Comparison of ENCODE assay signal across 8 cellular contexts in the genomic region with DNA sequence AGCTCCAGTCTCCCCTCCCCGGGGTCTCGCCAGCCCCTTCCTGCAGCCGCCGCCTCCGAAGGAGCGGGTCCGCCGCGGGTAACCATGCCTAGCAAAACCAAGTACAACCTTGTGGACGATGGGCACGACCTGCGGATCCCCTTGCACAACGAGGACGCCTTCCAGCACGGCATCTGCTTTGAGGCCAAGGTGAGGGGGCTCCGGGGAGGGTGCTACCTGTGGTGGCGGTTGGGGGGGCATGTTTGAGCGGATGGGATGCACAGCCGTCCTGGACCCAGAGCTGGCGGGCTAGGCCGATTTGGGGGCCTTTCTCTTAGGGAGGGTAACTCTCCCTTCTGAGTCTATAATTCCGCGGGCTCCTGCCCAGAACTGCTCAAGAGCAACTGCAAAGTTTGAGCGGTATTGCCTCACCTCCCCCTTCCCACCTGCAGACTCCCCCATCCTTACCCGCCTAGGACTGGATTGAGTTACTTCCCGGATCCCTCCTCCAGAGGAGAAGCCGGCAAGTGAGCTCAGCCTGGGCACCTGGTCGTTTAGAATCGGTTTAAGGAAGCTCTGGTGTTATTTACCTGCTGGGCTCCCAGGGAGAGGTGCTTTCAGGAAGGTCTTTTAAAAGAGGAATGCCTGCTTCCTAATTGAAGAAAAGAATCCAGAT. TPM values are rescaled to one million over a fixed set of nuclear protein-coding genes. Genes with fewer than 3 reads are reported as not detected.
DNase-seq lines count a peak whose midpoint lies in the region; ATAC-seq, FAIRE-seq and TF ChIP-seq lines count a peak whose summit lies in the region.

No MANE protein-coding gene starts in this region.

- H3K4me3 ChIP-seq in MG63 (peak overlapping the region; percentile 47; the same call in 1 of the 2 replicates), kidney (ENCODE audit: low read length in 2 of 2) (peak overlapping the region; percentile 76 to 80)

- H3K36me3 Mint-ChIP-seq in activated naive CD8-positive, alpha-beta T cell treated with anti-CD3 and anti-CD28 coated beads, Interleukin-2, amount 50 U/mL, for 24 hours (ENCODE audit: low read depth), result no peaks in the 10 kb centered on the region

- H3K9me3 ChIP-seq in MG63 (no peaks in the 10 kb centered on the region; the same call in 1 of the 2 replicates), kidney (ENCODE audit: control insufficient read depth in 1 of 2, low read length in 2 of 2) (no peaks in the 10 kb centered on the region)

- ATAC-seq in activated naive CD8-positive, alpha-beta T cell treated with anti-CD3 and anti-CD28 coated beads, Interleukin-2, amount 50 U/mL, for 24 hours, result no peak
- ATAC-seq in stimulated activated naive CD8-positive, alpha-beta T cell treated with anti-CD3 and anti-CD28 coated beads, Interleukin-15, Interleukin-2, amounts not matched to agents 100 U/mL and 50 U/mL, for 24 hours, result peak; percentile 7
- ATAC-seq in GM21786 (IDR thresholded peaks at IDR 0.05; ENCODE audit: unreplicated experiment), result no peak

- no peak overlapping the region for H3K27ac Mint-ChIP-seq in activated naive CD8-positive, alpha-beta T cell treated with anti-CD3 and anti-CD28 coated beads, Interleukin-2, amount 50 U/mL, for 24 hours

- TF ChIP-seq CTCF in kidney (IDR thresholded peaks at IDR 0.05; ENCODE audit: borderline replicate concordance, extremely low read depth, insufficient read depth), result no peak

- in situ Hi-C loops in G401 (cut with HindIII; ENCODE audit: low sequenced_read_pairs), result no loop called here

- intact Hi-C loops in kidney (cut with DNase I), result no loop called here

- no peaks in the 10 kb centered on the region for H3K36me3 ChIP-seq in MG63
- H3K36me3 ChIP-seq in kidney (ENCODE audit: control insufficient read depth in 1 of 2, insufficient read depth in 2 of 2, low read length in 2 of 2), result peaks cover 0 to 5% of the 10 kb centered on the region in 2 donors

- H3K27ac ChIP-seq in kidney (ENCODE audit: low read depth in 2 of 2, low read length in 2 of 2), result peak overlapping the region; percentile 52 to 74

- peak overlapping the region; percentile 44 to 68 for H3K9ac ChIP-seq in kidney (ENCODE audit: low read length in 2 of 2)

- FAIRE-seq in kidney (lab: Jason Lieb, UNC), result no peak

- peaks cover 35% of the 10 kb centered on the region for H3K27me3 ChIP-seq in MG63

- peaks cover 0 to 2% of the 10 kb centered on the region in 2 donors for H3K4me1 ChIP-seq in kidney (ENCODE audit: control insufficient read depth in 1 of 2, insufficient read depth in 1 of 2, low read depth in 1 of 2, low read length in 2 of 2)

- DNase-seq in G401 (ENCODE audit: low spot score) (peak; percentile 45), MG63 (no peak), kidney (peak; percentile 82), amniotic stem cell (lab: John Stamatoyannopoulos, UW) (no peak), Kasumi-1 (lab: John Stamatoyannopoulos, UW) (no peak)
- DNase-seq in activated naive CD8-positive, alpha-beta T cell treated with anti-CD3 and anti-CD28 coated beads, Interleukin-2, amount 50 U/mL, for 24 hours, result peak; percentile 3
- DNase-seq in stimulated activated naive CD8-positive, alpha-beta T cell treated with anti-CD3 and anti-CD28 coated beads, Interleukin-15, Interleukin-2, amounts not matched to agents 100 U/mL and 50 U/mL, for 24 hours, result no peak

- peaks cover 58% of the 10 kb centered on the region for H3K27me3 Mint-ChIP-seq in activated naive CD8-positive, alpha-beta T cell treated with anti-CD3 and anti-CD28 coated beads, Interleukin-2, amount 50 U/mL, for 24 hours

- H3K9me3 Mint-ChIP-seq in activated naive CD8-positive, alpha-beta T cell treated with anti-CD3 and anti-CD28 coated beads, Interleukin-2, amount 50 U/mL, for 24 hours, result no peaks in the 10 kb centered on the region

- peak overlapping the region; percentile 68 for H3K4me3 Mint-ChIP-seq in activated naive CD8-positive, alpha-beta T cell treated with anti-CD3 and anti-CD28 coated beads, Interleukin-2, amount 50 U/mL, for 24 hours

- H3K4me1 Mint-ChIP-seq in activated naive CD8-positive, alpha-beta T cell treated with anti-CD3 and anti-CD28 coated beads, Interleukin-2, amount 50 U/mL, for 24 hours, result no peaks in the 10 kb centered on the region

RNA-seq across cellular contexts. Expression of a gene that starts 0.7 kb away (rescaled TPM):
- 0.06 and 0.20 TPM in 2 replicates for total RNA-seq in G401 (2014; rRNA removed; shearing (Covaris generic))
- total RNA-seq in MG63 (2014; rRNA removed; shearing (Covaris generic); ENCODE audit: low replicate concordance), result not detected in 2 replicates
- total RNA-seq in kidney, result 10.7 TPM
- polyA plus RNA-seq in kidney (ENCODE audit: insufficient read depth, low read depth, low replicate concordance), result 0.47 TPM

RNA-seq across cellular contexts. Expression of a gene that starts 46.6 kb away (rescaled TPM):
- 0.31 TPM in 1 of 2 replicates, not detected in the other for total RNA-seq in G401 (2014; rRNA removed; shearing (Covaris generic))
- 0.20 TPM in 1 of 2 replicates, not detected in the other for total RNA-seq in MG63 (2014; rRNA removed; shearing (Covaris generic); ENCODE audit: low replicate concordance)
- total RNA-seq in kidney, result 6.7 TPM
- 2.9 TPM for polyA plus RNA-seq in kidney (ENCODE audit: insufficient read depth, low read depth, low replicate concordance)

Comparison
In these comparisons a context has a peak if more than half of its experiments do, and no peak if none do; other contexts are left out.
1. DNase-seq: peak in G401 (single experiment), activated naive CD8-positive, alpha-beta T cell treated with anti-CD3 and anti-CD28 coated beads, Interleukin-2, amount 50 U/mL, for 24 hours (single experiment) and kidney (single experiment); none in MG63 (single experiment), stimulated activated naive CD8-positive, alpha-beta T cell treated with anti-CD3 and anti-CD28 coated beads, Interleukin-15, Interleukin-2, amounts not matched to agents 100 U/mL and 50 U/mL, for 24 hours (single experiment), amniotic stem cell (single experiment) and Kasumi-1 (0 of 2).